Comparison of ENCODE assay signal across 8 cellular contexts in the genomic region with DNA sequence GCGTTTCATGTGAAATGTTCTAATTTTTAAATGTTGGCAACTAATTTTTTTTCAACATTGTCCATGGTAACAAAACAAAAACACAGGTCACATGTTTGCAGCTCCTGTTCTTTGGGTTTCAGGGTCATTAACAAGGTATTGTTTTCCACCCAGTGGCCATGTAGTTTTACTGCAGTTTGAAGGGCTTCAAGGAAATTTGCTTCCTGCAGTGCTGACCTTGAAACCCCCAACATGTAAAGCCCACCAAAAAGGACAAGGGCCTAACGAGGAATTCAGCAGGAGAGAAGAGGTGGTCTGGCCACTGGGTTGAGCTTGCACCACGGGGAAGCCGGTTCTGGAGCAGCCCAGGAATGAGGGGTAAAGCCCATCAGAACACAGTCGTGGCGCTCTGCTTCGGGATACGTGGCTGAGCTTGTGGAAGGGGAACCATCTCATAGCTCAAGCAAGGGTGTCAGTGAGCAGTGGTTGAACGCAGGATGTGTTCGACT. TPM values are rescaled to one million over a fixed set of nuclear protein-coding genes. Genes with fewer than 3 reads are reported as not detected.
A peak's percentile ranks its signal among the peaks of the same experiment; 100 is the strongest.
DNase-seq lines count a peak whose midpoint lies in the region; ATAC-seq, FAIRE-seq and TF ChIP-seq lines count a peak whose summit lies in the region.

No MANE protein-coding gene starts in this region.

- H3K4me3 ChIP-seq in AG04450 (ENCODE audit: low read depth, low read length) (no peak overlapping the region), Loucy (ENCODE audit: low read length, poor library complexity, severe bottlenecking) (no peak overlapping the region)

- no peaks in the 10 kb centered on the region for H3K4me1 ChIP-seq in Loucy (ENCODE audit: insufficient read depth, low read length, poor library complexity, severe bottlenecking)

- H2AFZ ChIP-seq in Loucy (ENCODE audit: low read length) = peak overlapping the region; percentile 74

- no peak overlapping the region for H3K27ac ChIP-seq in AG04450 (ENCODE audit: low read depth, low read length)

- no peaks in the 10 kb centered on the region for H3K27me3 ChIP-seq in AG04450 (ENCODE audit: control insufficient read depth, insufficient read depth, low read length)
- no peaks in the 10 kb centered on the region for H3K27me3 ChIP-seq in Loucy (ENCODE audit: insufficient read depth, low read length, poor library complexity, severe bottlenecking)

- H3K27ac Mint-ChIP-seq in chondrocyte (ENCODE audit: unreplicated experiment) = no peak overlapping the region
- peak overlapping the region; percentile 79 for H3K27ac Mint-ChIP-seq in memory B cell

- H3K9ac ChIP-seq in Loucy (ENCODE audit: low read depth, low read length, poor library complexity, severe bottlenecking) = no peak overlapping the region

- H3K4me2 ChIP-seq in Loucy (ENCODE audit: low read depth, low read length, poor library complexity, severe bottlenecking) = no peak overlapping the region

- H3F3A ChIP-seq in Loucy (ENCODE audit: low read depth) = no peaks in the 10 kb centered on the region

- FAIRE-seq in GM19239 (lab: Jason Lieb, UNC) = no peak

- DNase-seq in AG04450 (ENCODE audit: low read depth, low spot score) (no peak), chondrocyte (ENCODE audit: low spot score) (no peak), memory B cell (ENCODE audit: low spot score in 2 of 2) (no peak), GM19239 (ENCODE audit: insufficient read length, low spot score) (no peak), UCSD-AML1 (lab: John Stamatoyannopoulos, UW; ENCODE audit: unreplicated experiment) (no peak)

- TF ChIP-seq CTCF in AG04450 (IDR thresholded peaks at IDR 0.05; ENCODE audit: low read depth, low read length) (peak; percentile 58), Loucy (conservative IDR thresholded peaks at IDR 0.05; ENCODE audit: low read length) (peak; percentile 66), chondrocyte (IDR thresholded peaks at IDR 0.05) (peak; percentile 69)

- H3K27me3 Mint-ChIP-seq in chondrocyte (ENCODE audit: low read depth) (no peaks in the 10 kb centered on the region), memory B cell (no peaks in the 10 kb centered on the region)

- no peaks in the 10 kb centered on the region for H3K36me3 Mint-ChIP-seq in chondrocyte (ENCODE audit: low read depth)
- H3K36me3 Mint-ChIP-seq in memory B cell = no peaks in the 10 kb centered on the region

- POLR2A ChIA-PET in AG04450 (lab: Yijun Ruan, JAX) = no interaction called here

- no peaks in the 10 kb centered on the region for H3K4me1 Mint-ChIP-seq in chondrocyte (ENCODE audit: low read depth)
- peaks cover 5% of the 10 kb centered on the region for H3K4me1 Mint-ChIP-seq in memory B cell

- ATAC-seq in GM18858 (IDR thresholded peaks at IDR 0.05; ENCODE audit: unreplicated experiment) (peak; percentile 73), memory B cell (ENCODE audit: low read depth) (peak; percentile 71), GM21576 (IDR thresholded peaks at IDR 0.05; ENCODE audit: unreplicated experiment) (no peak)

- H3K36me3 ChIP-seq in Loucy (ENCODE audit: insufficient read depth, low read length) = no peaks in the 10 kb centered on the region

- CTCF ChIA-PET in AG04450 (lab: Charles Lee) = interaction anchor here (0.6 to 3.0 kb wide), 8 partner anchors 19 to 186 kb away, joined by 3 to 13 read pairs (median 6); no protein-coding TSS in a partner anchor

- H3K9me3 ChIP-seq in AG04450 (ENCODE audit: control insufficient read depth, insufficient read depth, low read length) (no peaks in the 10 kb centered on the region), Loucy (ENCODE audit: insufficient read depth, low read depth, low read length) (no peaks in the 10 kb centered on the region)

- H3K9me2 ChIP-seq in Loucy (replicated peaks; ENCODE audit: low read depth, low read length) = no peaks in the 10 kb centered on the region

- H3K79me2 ChIP-seq in Loucy (ENCODE audit: insufficient read depth, low read length) = no peaks in the 10 kb centered on the region

- no peaks in the 10 kb centered on the region for H4K20me1 ChIP-seq in Loucy (ENCODE audit: insufficient read depth, low read length, poor library complexity, severe bottlenecking)

- H3K4me3 Mint-ChIP-seq in chondrocyte (ENCODE audit: unreplicated experiment) = no peak overlapping the region
- H3K4me3 Mint-ChIP-seq in memory B cell = no peak overlapping the region

- H3K9me3 Mint-ChIP-seq in chondrocyte (ENCODE audit: low read depth) = no peaks in the 10 kb centered on the region
- no peaks in the 10 kb centered on the region for H3K9me3 Mint-ChIP-seq in memory B cell

RNA-seq across cellular contexts. Expression of a gene that starts 13.9 kb away (rescaled TPM):
- polyA plus RNA-seq in AG04450 (2011; rRNA removed) = 0.05 and 0.14 TPM in 2 replicates
- polyA minus RNA-seq in AG04450 (2011; rRNA and poly(A)+ RNA removed) = 0.09 and 0.17 TPM in 2 replicates
- 0.44 to 1.3 TPM (median 0.55 TPM) in 3 replicates for total RNA-seq in chondrocyte
